13 cellular contexts compared by ENCODE assay signal in the genomic region with DNA sequence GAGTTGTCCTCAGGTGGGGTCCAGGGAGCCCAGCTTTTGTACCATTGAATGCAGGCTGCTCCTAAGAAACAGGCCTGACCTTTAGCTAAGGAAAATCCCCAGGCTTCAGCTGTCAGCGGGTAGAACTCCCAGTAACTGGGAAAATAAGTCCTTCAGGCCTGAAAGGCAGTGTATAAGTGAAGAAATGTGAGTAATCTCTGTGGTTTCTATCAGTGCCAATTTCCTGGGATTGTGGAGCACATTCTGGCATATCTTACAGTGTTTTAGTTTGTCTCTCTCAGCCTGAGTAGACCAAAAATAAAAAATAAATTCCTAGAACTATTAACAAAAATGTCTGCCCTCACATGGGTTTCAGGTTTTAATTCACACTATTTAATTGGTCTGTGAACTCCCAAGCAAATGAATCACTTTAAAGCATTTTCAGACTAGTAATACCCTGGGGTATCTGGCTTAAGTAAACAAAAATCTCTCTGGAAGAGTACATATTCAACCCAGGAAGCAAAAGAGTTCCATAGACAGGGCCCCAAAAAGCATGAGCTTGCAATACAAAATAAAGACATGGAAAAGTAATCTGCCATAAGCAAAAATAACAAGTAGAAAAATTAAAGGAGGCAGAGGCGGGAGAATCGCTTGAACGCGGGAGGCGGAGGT.
DNase-seq lines count a peak whose midpoint lies in the region; ATAC-seq and TF ChIP-seq lines count a peak whose summit lies in the region.
"Had no signal": no experiment of that assay in that cellular context is flagged by ENCODE, and none has a peak within 500 bp of the region (broad histone marks: within the 10 kb centered on the region; RNA-seq: fewer than 3 reads in every experiment).

No MANE protein-coding gene starts in this region.

- DNase-seq in HT1080 (ENCODE audit: low read depth) (peak; percentile 63), breast epithelium (ENCODE audit: low spot score in 2 of 2) (no peak), left ventricle myocardium inferior (no peak), upper lobe of right lung (no peak), DMS 273 (lab: John Stamatoyannopoulos, UW; ENCODE audit: unreplicated experiment) (no peak)
- DNase-seq: activated CD4-positive, alpha-beta T cell treated with anti-CD3 and anti-CD28 coated beads for 4 hours; activated T-cell treated with anti-CD3 and anti-CD28 coated beads, Interleukin-2, amount 50 U/mL, for 72 hours; Caco-2; central memory CD4-positive, alpha-beta T cell had no signal

- H3K9me3 ChIP-seq in breast epithelium (peaks cover 9% of the 10 kb centered on the region in 2 donors), left ventricle myocardium inferior (replicated peaks) (peaks cover 31% of the 10 kb centered on the region), upper lobe of right lung (no peaks in the 10 kb centered on the region)
- H3K9me3 ChIP-seq: Caco-2 had no signal

- TF ChIP-seq POLR2A in breast epithelium (IDR thresholded peaks at IDR 0.05) = no peak

- H3K36me3 ChIP-seq in breast epithelium (no peaks in the 10 kb centered on the region), left ventricle myocardium inferior (no peaks in the 10 kb centered on the region), upper lobe of right lung (no peaks in the 10 kb centered on the region)
- H3K36me3 ChIP-seq: esophagus muscularis mucosa, thoracic aorta had no signal

- H3K4me3 ChIP-seq in breast epithelium (no peak overlapping the region), left ventricle myocardium inferior (no peak overlapping the region), upper lobe of right lung (no peak overlapping the region)
- H3K4me3 ChIP-seq: esophagus muscularis mucosa, thoracic aorta had no signal

- H3K27ac ChIP-seq in breast epithelium = peak overlapping the region; percentile 80 to 89
- peak overlapping the region; percentile 41 for H3K27ac ChIP-seq in left ventricle myocardium inferior (replicated peaks)
- H3K27ac ChIP-seq in upper lobe of right lung = peak overlapping the region; percentile 14

- no peak for TF ChIP-seq CTCF in breast epithelium (IDR thresholded peaks at IDR 0.05)
- no peak for TF ChIP-seq CTCF in left ventricle myocardium inferior (IDR thresholded peaks at IDR 0.05; ENCODE audit: borderline replicate concordance)
- TF ChIP-seq CTCF in upper lobe of right lung (IDR thresholded peaks at IDR 0.05) = no peak

- intact Hi-C loops in breast epithelium (cut with DNase I; ENCODE audit: low total_unique reads) = no loop called here
- intact Hi-C loops in left ventricle myocardium inferior (cut with micrococcal nuclease) = no loop called here
- intact Hi-C loops in upper lobe of right lung (cut with DNase I) = no loop called here

- no peaks in the 10 kb centered on the region for H3K27me3 ChIP-seq in breast epithelium
- no peaks in the 10 kb centered on the region for H3K27me3 ChIP-seq in left ventricle myocardium inferior (ENCODE audit: low read depth)
- H3K27me3 ChIP-seq in upper lobe of right lung = no peaks in the 10 kb centered on the region
- H3K27me3 ChIP-seq: esophagus muscularis mucosa had no signal

- ATAC-seq in upper lobe of right lung = no peak
- no peak for ATAC-seq in GM19351 (IDR thresholded peaks at IDR 0.05; ENCODE audit: unreplicated experiment)
- no peak for ATAC-seq in GM21447 (IDR thresholded peaks at IDR 0.05; ENCODE audit: unreplicated experiment)
- ATAC-seq: activated T-cell treated with anti-CD3 and anti-CD28 coated beads, Interleukin-2, amount 50 U/mL, for 72 hours had no signal

- no peaks in the 10 kb centered on the region for H3K4me1 ChIP-seq in breast epithelium
- H3K4me1 ChIP-seq in left ventricle myocardium inferior = peaks cover 8% of the 10 kb centered on the region
- peaks cover 3% of the 10 kb centered on the region for H3K4me1 ChIP-seq in upper lobe of right lung
- H3K4me1 ChIP-seq: Caco-2 had no signal

Comparison
In these comparisons a context has a peak if more than half of its experiments do, and no peak if none do; other contexts are left out.
1. H3K27ac ChIP-seq: peak in every context shown above with its lines; median percentile 84 in breast epithelium; 41 in left ventricle myocardium inferior; 14 in upper lobe of right lung.